17 cellular contexts compared by ENCODE assay signal in the genomic region with DNA sequence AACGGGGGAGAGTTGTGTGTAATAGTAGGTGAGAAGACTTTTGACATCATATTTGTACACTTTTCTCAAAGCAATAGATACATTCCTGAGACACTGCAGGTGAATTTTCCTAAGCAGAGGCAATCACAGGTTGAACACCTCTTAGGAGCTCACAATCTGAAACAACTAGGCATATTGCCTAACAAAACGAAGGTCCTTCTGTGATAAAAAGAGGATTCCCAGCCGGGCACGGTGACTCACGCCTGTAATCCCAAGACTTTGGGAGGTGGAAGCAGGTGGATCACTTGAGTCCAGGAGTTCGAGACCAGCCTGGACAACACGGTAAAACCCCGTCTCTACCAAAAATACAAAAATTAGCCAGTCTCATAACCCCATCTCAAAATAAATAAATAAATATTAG.
"Had no signal": no experiment of that assay in that cellular context is flagged by ENCODE, and none has a peak within 500 bp of the region (broad histone marks: within the 10 kb centered on the region; RNA-seq: fewer than 3 reads in every experiment).

No MANE protein-coding gene starts in this region.

- H3K27ac Mint-ChIP-seq: dendritic cell treated with granulocyte-macrophage colony-stimulating factor and Interleukin-4, amounts not matched to agents 40 ng/mL and 50 ng/mL, for 4 days; natural killer cell treated with Interleukin-12 subunit alpha and Interleukin-12 subunit beta and Interleukin-15 and Interleukin-18, amount 100 ng/mL, for 72 hours had no signal

- H3K36me3 ChIP-seq: ascending aorta, lower lobe of right lung, tibial artery had no signal

- H3K4me1 ChIP-seq: ascending aorta, lower lobe of right lung had no signal

- ATAC-seq: left colon; natural killer cell treated with Interleukin-12 subunit alpha and Interleukin-12 subunit beta and Interleukin-15 and Interleukin-18, amount 100 ng/mL, for 72 hours had no signal

- DNase-seq: activated CD4-positive, alpha-beta T cell treated with anti-CD3 and anti-CD28 coated beads, Interleukin-2, amount 50 U/mL, for 1 hour; activated CD8-positive, alpha-beta memory T cell treated with anti-CD3 and anti-CD28 coated beads, Interleukin-2, amount 50 U/mL, for 4 hours; activated effector memory CD4-positive, alpha-beta T cell treated with Interleukin-2 at 50 U/mL for 16 hours; activated naive CD4-positive, alpha-beta T cell treated with anti-CD3 and anti-CD28 coated beads, Interleukin-2, amount 50 U/mL, for 16 hours; activated T-cell treated with anti-CD3 and anti-CD28 coated beads, Interleukin-2, amount 50 U/mL, for 48 hours; effector CD8-positive, alpha-beta T cell; esophagus squamous epithelium; left colon; lower lobe of right lung; nucleus accumbens; stimulated activated CD4-positive, alpha-beta T cell treated with anti-CD3 and anti-CD28 coated beads, Interleukin-2, amount 100 ng/mL, for 24 hours; stimulated activated naive CD4-positive, alpha-beta T cell treated with Interleukin-2 at 50 U/mL for 16 hours; T1000; tibial artery had no signal

- H3K27me3 ChIP-seq: ascending aorta, esophagus squamous epithelium, tibial artery had no signal

- H3K4me3 Mint-ChIP-seq: dendritic cell treated with granulocyte-macrophage colony-stimulating factor and Interleukin-4, amounts not matched to agents 40 ng/mL and 50 ng/mL, for 4 days; natural killer cell treated with Interleukin-12 subunit alpha and Interleukin-12 subunit beta and Interleukin-15 and Interleukin-18, amount 100 ng/mL, for 72 hours had no signal

- H3K4me3 ChIP-seq: ascending aorta, esophagus squamous epithelium, lower lobe of right lung, tibial artery had no signal

- H3K36me3 Mint-ChIP-seq: natural killer cell treated with Interleukin-12 subunit alpha and Interleukin-12 subunit beta and Interleukin-15 and Interleukin-18, amount 100 ng/mL, for 72 hours had no signal

- H3K9me3 Mint-ChIP-seq: dendritic cell treated with granulocyte-macrophage colony-stimulating factor and Interleukin-4, amounts not matched to agents 40 ng/mL and 50 ng/mL, for 4 days; natural killer cell treated with Interleukin-12 subunit alpha and Interleukin-12 subunit beta and Interleukin-15 and Interleukin-18, amount 100 ng/mL, for 72 hours had no signal

- H3K27ac ChIP-seq: ascending aorta, esophagus squamous epithelium, lower lobe of right lung, tibial artery had no signal

- H3K9me3 ChIP-seq: ascending aorta, esophagus squamous epithelium, lower lobe of right lung, tibial artery had no signal
